Comparison of ENCODE assay signal across 18 cellular contexts in genomic region chr5:169703803-169704202, GRCh38.
DNase-seq lines count a peak whose midpoint lies in the region; ATAC-seq and TF ChIP-seq lines count a peak whose summit lies in the region.
"Had no signal": no experiment of that assay in that cellular context is flagged by ENCODE, and none has a peak within 500 bp of the region (broad histone marks: within the 10 kb centered on the region; RNA-seq: fewer than 3 reads in every experiment).

No MANE protein-coding gene starts in this region.

- no peaks in the 10 kb centered on the region for H3K27me3 ChIP-seq in smooth muscle cell (ENCODE audit: low read depth)
- H3K27me3 ChIP-seq in brain microvascular endothelial cell (replicated peaks), result no peaks in the 10 kb centered on the region
- H3K27me3 ChIP-seq: right atrium auricular region, SJCRH30 had no signal

- POLR2A ChIA-PET in HEK293 (lab: Yijun Ruan, JAX), result no interaction called here

- WGBS in smooth muscle cell (ENCODE audit: low lambda C conversion rate), result 35% methylated on average over 2 of the region's 2 CpGs

- H3F3A ChIP-seq in smooth muscle cell (ENCODE audit: low read depth), result peaks cover 7% of the 10 kb centered on the region

- peak overlapping the region; percentile 7 to 32 for H3K4me3 Mint-ChIP-seq in activated T-cell treated with anti-CD3 and anti-CD28 coated beads, Interleukin-2, amount 50 U/mL, for 72 hours
- H3K4me3 Mint-ChIP-seq in activated T-helper 17 cell treated with anti-CD3 and anti-CD28 coated beads, Interleukin-2, amount 50 U/mL, for 72 hours, result peak overlapping the region; percentile 31
- H3K4me3 Mint-ChIP-seq: activated CD4-positive, alpha-beta T cell treated with anti-CD3 and anti-CD28 coated beads, Interleukin-2, amount 10 ng/mL, durations not matched to agents 7 days and 5 days had no signal

- H3K9me3 ChIP-seq in HEK293 (ENCODE audit: control insufficient read depth, insufficient read depth, low read depth, low read length) (no peaks in the 10 kb centered on the region), smooth muscle cell (replicated peaks; ENCODE audit: low read depth) (no peaks in the 10 kb centered on the region)
- H3K9me3 ChIP-seq: right atrium auricular region, SJCRH30 had no signal

- H3K9me3 Mint-ChIP-seq in activated T-cell treated with anti-CD3 and anti-CD28 coated beads, Interleukin-2, amount 50 U/mL, for 72 hours, result no peaks in the 10 kb centered on the region
- no peaks in the 10 kb centered on the region for H3K9me3 Mint-ChIP-seq in activated T-helper 17 cell treated with anti-CD3 and anti-CD28 coated beads, Interleukin-2, amount 50 U/mL, for 72 hours
- H3K9me3 Mint-ChIP-seq: activated CD4-positive, alpha-beta T cell treated with anti-CD3 and anti-CD28 coated beads, Interleukin-2, amount 10 ng/mL, durations not matched to agents 7 days and 5 days had no signal

- H3K4me1 ChIP-seq in HEK293 (ENCODE audit: control insufficient read depth, insufficient read depth, low read length), result peaks cover 3% of the 10 kb centered on the region; the same call in 1 of the 2 replicates
- H3K4me1 ChIP-seq in smooth muscle cell (ENCODE audit: low read depth), result peaks cover 15% of the 10 kb centered on the region
- H3K4me1 ChIP-seq: right atrium auricular region had no signal

- peaks cover 59% of the 10 kb centered on the region for H3K4me1 Mint-ChIP-seq in activated T-cell treated with anti-CD3 and anti-CD28 coated beads, Interleukin-2, amount 50 U/mL, for 72 hours (ENCODE audit: low read depth)
- H3K4me1 Mint-ChIP-seq in activated T-helper 17 cell treated with anti-CD3 and anti-CD28 coated beads, Interleukin-2, amount 50 U/mL, for 72 hours, result peaks cover 26% of the 10 kb centered on the region

- DNase-seq in activated T-cell treated with anti-CD3 and anti-CD28 coated beads, Interleukin-2, amount 50 U/mL, for 72 hours, result no peak
- DNase-seq in activated T-cell treated with anti-CD3 and anti-CD28 coated beads, Interleukin-2, amount 50 U/mL, for 1 hour, result no peak
- DNase-seq in smooth muscle cell (lab: John Stamatoyannopoulos, UW; ENCODE audit: unreplicated experiment), result no peak
- no peak for DNase-seq in brain microvascular endothelial cell
- no peak for DNase-seq in retina
- DNase-seq: activated CD4-positive, alpha-beta T cell treated with anti-CD3 and anti-CD28 coated beads, Interleukin-2, amount 10 ng/mL, durations not matched to agents 7 days and 5 days; aorta; GOT3; hippocampal formation; MV-4-11; NCI-H2029; NCI-H510A treated with DMSO at 0.1 percent for 48 hours; SJCRH30; T-helper 9 cell had no signal

- H3K9ac ChIP-seq in smooth muscle cell (ENCODE audit: low read depth), result no peak overlapping the region

- H4K20me1 ChIP-seq in smooth muscle cell (ENCODE audit: low read depth), result no peaks in the 10 kb centered on the region

- H3K27me3 Mint-ChIP-seq in activated T-cell treated with anti-CD3 and anti-CD28 coated beads, Interleukin-2, amount 50 U/mL, for 72 hours (ENCODE audit: low read depth), result no peaks in the 10 kb centered on the region
- no peaks in the 10 kb centered on the region for H3K27me3 Mint-ChIP-seq in activated T-helper 17 cell treated with anti-CD3 and anti-CD28 coated beads, Interleukin-2, amount 50 U/mL, for 72 hours
- H3K27me3 Mint-ChIP-seq: activated CD4-positive, alpha-beta T cell treated with anti-CD3 and anti-CD28 coated beads, Interleukin-2, amount 10 ng/mL, durations not matched to agents 7 days and 5 days had no signal

- H3K36me3 Mint-ChIP-seq in activated T-cell treated with anti-CD3 and anti-CD28 coated beads, Interleukin-2, amount 50 U/mL, for 72 hours (ENCODE audit: insufficient read depth in 2 of 2), result peaks cover 17 to 46% of the 10 kb centered on the region in 2 donors
- peaks cover 100% of the 10 kb centered on the region for H3K36me3 Mint-ChIP-seq in activated T-helper 17 cell treated with anti-CD3 and anti-CD28 coated beads, Interleukin-2, amount 50 U/mL, for 72 hours (ENCODE audit: low read depth)

- CTCF ChIA-PET in HEK293 (lab: Yijun Ruan, JAX), result interaction anchor here (1.3 kb wide), 1 partner anchor 282 kb away, joined by 3 read pairs; no protein-coding TSS in a partner anchor

- peak overlapping the region; percentile 92 for H3K27ac Mint-ChIP-seq in activated T-cell treated with anti-CD3 and anti-CD28 coated beads, Interleukin-2, amount 50 U/mL, for 72 hours
- H3K27ac Mint-ChIP-seq in activated T-helper 17 cell treated with anti-CD3 and anti-CD28 coated beads, Interleukin-2, amount 50 U/mL, for 72 hours, result peak overlapping the region; percentile 74
- H3K27ac Mint-ChIP-seq: activated CD4-positive, alpha-beta T cell treated with anti-CD3 and anti-CD28 coated beads, Interleukin-2, amount 10 ng/mL, durations not matched to agents 7 days and 5 days had no signal

- H3K4me2 ChIP-seq in smooth muscle cell, result peak overlapping the region; percentile 19

- TF ChIP-seq CTCF in HEK293 (tag by site-specific recombination; IDR thresholded peaks at IDR 0.05) (no peak), smooth muscle cell (IDR thresholded peaks at IDR 0.05; ENCODE audit: borderline replicate concordance, insufficient read depth, poor library complexity, severe bottlenecking) (no peak), brain microvascular endothelial cell (IDR thresholded peaks at IDR 0.05; ENCODE audit: low read depth, low read length, missing control alignments) (no peak)

- no peak overlapping the region for H3K4me3 ChIP-seq in HEK293 (ENCODE audit: low read depth, low read length)
- no peak overlapping the region for H3K4me3 ChIP-seq in smooth muscle cell
- H3K4me3 ChIP-seq in brain microvascular endothelial cell (ENCODE audit: low read depth, low read length), result no peak overlapping the region
- H3K4me3 ChIP-seq: right atrium auricular region, SJCRH30 had no signal

- H3K36me3 ChIP-seq in HEK293 (ENCODE audit: control insufficient read depth in 2 of 2, insufficient read depth in 1 of 2, low read length in 2 of 2), result no peaks in the 10 kb centered on the region
- no peaks in the 10 kb centered on the region for H3K36me3 ChIP-seq in smooth muscle cell (ENCODE audit: low read depth)
- no peaks in the 10 kb centered on the region for H3K36me3 ChIP-seq in brain microvascular endothelial cell (replicated peaks)
- H3K36me3 ChIP-seq: right atrium auricular region, SJCRH30 had no signal

- in situ Hi-C loops in brain microvascular endothelial cell (cut with HindIII; ENCODE audit: low pct_ligation_motif_present, low sequenced_read_pairs), result no loop called here

- ATAC-seq in activated T-cell treated with anti-CD3 and anti-CD28 coated beads, Interleukin-2, amount 50 U/mL, for 72 hours (replicated peaks in 1 of 2), result no peak
- ATAC-seq in activated T-helper 17 cell treated with anti-CD3 and anti-CD28 coated beads, Interleukin-2, amount 50 U/mL, for 72 hours (replicated peaks), result no peak
- ATAC-seq in GM18907 (IDR thresholded peaks at IDR 0.05; ENCODE audit: unreplicated experiment), result no peak

- H2AFZ ChIP-seq in smooth muscle cell (ENCODE audit: low read depth), result peak overlapping the region; percentile 70

- H3K79me2 ChIP-seq in smooth muscle cell (ENCODE audit: low read depth), result no peaks in the 10 kb centered on the region

- H3K27ac ChIP-seq in HEK293 (ENCODE audit: extremely low read depth, low read depth, low read length) (no peak overlapping the region), smooth muscle cell (ENCODE audit: low read depth) (peak overlapping the region; percentile 56), brain microvascular endothelial cell (no peak overlapping the region)
- H3K27ac ChIP-seq: right atrium auricular region, SJCRH30 had no signal

TF ChIP-seq in HEK293, 187 proteins besides CTCF, POLR2A, EP300 and RAD21:
- no peak for TF ChIP-seq ZNF280C (tag by site-specific recombination; IDR thresholded peaks at IDR 0.05)
- peak; percentile 39; the same call in 1 of the 2 replicates for TF ChIP-seq ZFHX2 (tag by site-specific recombination; conservative IDR thresholded peaks at IDR 0.05)
- peak; percentile 38; the same call in 1 of the 2 replicates for TF ChIP-seq EGR2 (tag by site-specific recombination; IDR thresholded peaks at IDR 0.05; ENCODE audit: low read depth)
- TF ChIP-seq ZNF239 (tag by site-specific recombination; IDR thresholded peaks at IDR 0.05), result no peak
- TF ChIP-seq ZNF311 (tag by site-specific recombination; IDR thresholded peaks at IDR 0.05; ENCODE audit: borderline replicate concordance), result no peak
TF ChIP-seq in HEK293: peak in this region for 2.
